ENCODE assay signal across 30 cellular contexts in genomic region chr20:472137-472846, GRCh38. TPM values are rescaled to one million over a fixed set of nuclear protein-coding genes. Genes with fewer than 3 reads are reported as not detected.
DNase-seq lines count a peak whose midpoint lies in the region; ATAC-seq, FAIRE-seq and TF ChIP-seq lines count a peak whose summit lies in the region.
"Had no signal": no experiment of that assay in that cellular context is flagged by ENCODE, and none has a peak within 500 bp of the region (broad histone marks: within the 10 kb centered on the region; RNA-seq: fewer than 3 reads in every experiment).

No MANE protein-coding gene starts in this region.

- peaks cover 9% of the 10 kb centered on the region for H3K27me3 Mint-ChIP-seq in Calu3 (ENCODE audit: unreplicated experiment)

- no peak overlapping the region for H3K4me3 Mint-ChIP-seq in Calu3 (ENCODE audit: low read depth, unreplicated experiment)
- H3K4me3 Mint-ChIP-seq: CD4-positive, alpha-beta memory T cell; H9 had no signal

- peak overlapping the region; percentile 54 for H3K27ac Mint-ChIP-seq in Calu3 (ENCODE audit: unreplicated experiment)
- H3K27ac Mint-ChIP-seq: H9 had no signal

- 87% methylated on average over 9 of the region's 9 CpGs for WGBS in liver
- WGBS in small intestine, 3 donors: 81 to 90% (median 87%) methylated on average over 9 of the region's 9 CpGs
- WGBS in upper lobe of left lung, 2 donors: 92 to 93% methylated on average over 9 of the region's 9 CpGs

- TF ChIP-seq RAD21 in liver (IDR thresholded peaks at IDR 0.05): no peak

- H3K36me3 ChIP-seq in HEK293 (ENCODE audit: control insufficient read depth in 2 of 2, insufficient read depth in 1 of 2, low read length in 2 of 2) (peaks cover 8 to 18% of the 10 kb centered on the region in 2 experiments; a peak in 2 of 3 replicates), liver (ENCODE audit: control insufficient read depth in 4 of 4, insufficient read depth in 3 of 4, low read depth in 1 of 4, low read length in 3 of 4) (peaks cover 0 to 2% (median 0%) of the 10 kb centered on the region in 4 donors), small intestine (ENCODE audit: control insufficient read depth in 2 of 2, insufficient read depth in 2 of 2, low read length in 2 of 2) (peaks cover 0 to 2% of the 10 kb centered on the region in 2 donors), upper lobe of left lung (no peaks in the 10 kb centered on the region)
- H3K36me3 ChIP-seq: SJCRH30 had no signal

- FAIRE-seq in small intestine (lab: Jason Lieb, UNC): no peak
- FAIRE-seq: GM12878 had no signal

- H3K9me3 ChIP-seq in HEK293 (ENCODE audit: control insufficient read depth, insufficient read depth, low read depth, low read length) (no peaks in the 10 kb centered on the region), liver (ENCODE audit: control insufficient read depth in 4 of 4, low read length in 3 of 4) (peaks cover 0 to 10% (median 3%) of the 10 kb centered on the region in 4 donors), small intestine (ENCODE audit: control insufficient read depth, low read depth) (no peaks in the 10 kb centered on the region), upper lobe of left lung (no peaks in the 10 kb centered on the region)
- H3K9me3 ChIP-seq: SJCRH30 had no signal

- BruUV-seq in Calu3 (replicated peaks; lab: Mats Ljungman, UMichigan): no TSS peak

- H3K27ac ChIP-seq in HEK293 (ENCODE audit: extremely low read depth, low read depth, low read length) (no peak overlapping the region), liver (ENCODE audit: low read depth in 1 of 2, low read length in 2 of 2) (no peak overlapping the region), small intestine (ENCODE audit: low read depth in 1 of 2, low read length in 1 of 2) (no peak overlapping the region), upper lobe of left lung (no peak overlapping the region)
- H3K27ac ChIP-seq: GM23248, HL-60, SJCRH30 had no signal

- TF ChIP-seq EP300 in upper lobe of left lung (IDR thresholded peaks at IDR 0.05): no peak

- H3K4me1 ChIP-seq in HEK293 (ENCODE audit: control insufficient read depth, insufficient read depth, low read length) (no peaks in the 10 kb centered on the region), liver (ENCODE audit: control insufficient read depth in 4 of 4, insufficient read depth in 4 of 4, low read length in 3 of 4) (peaks cover 0 to 8% (median 4%) of the 10 kb centered on the region in 4 donors), small intestine (ENCODE audit: control insufficient read depth in 2 of 2, insufficient read depth in 1 of 2, low read depth in 1 of 2, low read length in 1 of 2) (peaks cover 0 to 8% of the 10 kb centered on the region in 2 donors), upper lobe of left lung (no peaks in the 10 kb centered on the region)
- H3K4me1 ChIP-seq: SJCRH30 had no signal

- H3K36me3 Mint-ChIP-seq in Calu3 (ENCODE audit: insufficient read depth, unreplicated experiment): peaks cover 13% of the 10 kb centered on the region

- DNase-seq in Calu3 (no peak), small intestine (peak; percentile 79), NCI-H345 (lab: John Stamatoyannopoulos, UW) (no peak), NCI-H1930 (lab: John Stamatoyannopoulos, UW) (no peak), upper lobe of left lung (no peak)
- DNase-seq: C1 segment of cervical spinal cord; CD4-positive, alpha-beta memory T cell; COR-L47; DMS 273 treated with DMSO at 0.1 percent for 48 hours; DMS79; EL; GDM1; GM23248; H9; Kasumi-1; MV-4-11; NCI-H1105; NCI-H1436 treated with DMSO at 0.1 percent for 48 hours; NCI-H187 treated with DMSO at 0.1 percent for 48 hours; NCI-H2107; NCI-H446; NCI-H524 treated with DMSO at 0.1 percent for 48 hours; NCI-H774; PC-3; SJCRH30 had no signal

- TF ChIP-seq CTCF in Calu3 (IDR thresholded peaks at IDR 0.05; ENCODE audit: unreplicated experiment) (no peak), HEK293 (tag by site-specific recombination; IDR thresholded peaks at IDR 0.05) (no peak), liver (IDR thresholded peaks at IDR 0.05; ENCODE audit: low read depth, low read length, missing input control) (no peak), upper lobe of left lung (IDR thresholded peaks at IDR 0.05) (no peak)

- no peaks in the 10 kb centered on the region for H3K4me1 Mint-ChIP-seq in Calu3 (ENCODE audit: low read depth, unreplicated experiment)
- H3K4me1 Mint-ChIP-seq: CD4-positive, alpha-beta memory T cell; H9 had no signal

- TF ChIP-seq POLR2A in upper lobe of left lung (IDR thresholded peaks at IDR 0.05): no peak

- H3K9me3 Mint-ChIP-seq in Calu3 (ENCODE audit: low read depth, unreplicated experiment): peaks cover 4% of the 10 kb centered on the region

- ATAC-seq in upper lobe of left lung (ENCODE audit: low FRiP score in 2 of 2): no peak
- ATAC-seq: GM12878, PC-3, SK-N-SH treated with all-trans-retinoic acid at 6 μM for 48 hours had no signal

- H3K9ac ChIP-seq in liver (ENCODE audit: low read depth in 1 of 2, low read length in 2 of 2): no peak overlapping the region
- H3K9ac ChIP-seq: GM23248 had no signal

- no peak overlapping the region for H3K4me3 ChIP-seq in HEK293 (ENCODE audit: low read depth, low read length)
- no peak overlapping the region for H3K4me3 ChIP-seq in liver (ENCODE audit: low read depth in 1 of 3, low read length in 3 of 3)
- H3K4me3 ChIP-seq in small intestine (ENCODE audit: low read depth in 1 of 2, low read length in 2 of 2): no peak overlapping the region
- no peak overlapping the region for H3K4me3 ChIP-seq in upper lobe of left lung
- H3K4me3 ChIP-seq: GM12878, GM23248, SJCRH30 had no signal

- H3K27me3 ChIP-seq in liver (ENCODE audit: control insufficient read depth in 4 of 4, insufficient read depth in 4 of 4, low read length in 3 of 4) (no peaks in the 10 kb centered on the region), small intestine (ENCODE audit: control insufficient read depth in 2 of 2, insufficient read depth in 2 of 2, low read length in 2 of 2) (no peaks in the 10 kb centered on the region), upper lobe of left lung (no peaks in the 10 kb centered on the region)
- H3K27me3 ChIP-seq: SJCRH30 had no signal

- CTCF ChIA-PET in Calu3 (lab: Charles Lee) (no interaction called here), HEK293 (lab: Yijun Ruan, JAX) (interaction anchor here (1.7 to 2.5 kb wide), 2 partner anchors 41 to 117 kb away, joined by 6 to 15 read pairs; no protein-coding TSS in a partner anchor)

- POLR2A ChIA-PET in HEK293 (lab: Yijun Ruan, JAX): no interaction called here

- intact Hi-C loops in Calu3 (cut with micrococcal nuclease; ENCODE audit: unreplicated experiment): no loop called here

TF ChIP-seq in HEK293, 187 proteins besides CTCF, POLR2A, EP300 and RAD21:
- TF ChIP-seq TRIM28 (IDR thresholded peaks at IDR 0.05; ENCODE audit: borderline replicate concordance, low read length): peak; percentile 51; the same call in 1 of the 2 replicates
- no peak for TF ChIP-seq KLF8 (tag by site-specific recombination; IDR thresholded peaks at IDR 0.05)
- no peak for TF ChIP-seq ZEB2 (tag by site-specific recombination; IDR thresholded peaks at IDR 0.05)
- peak; percentile 16 for TF ChIP-seq SETDB1 (IDR thresholded peaks at IDR 0.05; ENCODE audit: insufficient read length, low read length)

TF ChIP-seq in liver, 16 proteins besides CTCF, POLR2A, EP300 and RAD21:
- TF ChIP-seq JUND (IDR thresholded peaks at IDR 0.05): no peak
- peak; percentile 49 to 74 for TF ChIP-seq HNF4A (conservative IDR thresholded peaks at IDR 0.05)
- TF ChIP-seq, protein P1, sequence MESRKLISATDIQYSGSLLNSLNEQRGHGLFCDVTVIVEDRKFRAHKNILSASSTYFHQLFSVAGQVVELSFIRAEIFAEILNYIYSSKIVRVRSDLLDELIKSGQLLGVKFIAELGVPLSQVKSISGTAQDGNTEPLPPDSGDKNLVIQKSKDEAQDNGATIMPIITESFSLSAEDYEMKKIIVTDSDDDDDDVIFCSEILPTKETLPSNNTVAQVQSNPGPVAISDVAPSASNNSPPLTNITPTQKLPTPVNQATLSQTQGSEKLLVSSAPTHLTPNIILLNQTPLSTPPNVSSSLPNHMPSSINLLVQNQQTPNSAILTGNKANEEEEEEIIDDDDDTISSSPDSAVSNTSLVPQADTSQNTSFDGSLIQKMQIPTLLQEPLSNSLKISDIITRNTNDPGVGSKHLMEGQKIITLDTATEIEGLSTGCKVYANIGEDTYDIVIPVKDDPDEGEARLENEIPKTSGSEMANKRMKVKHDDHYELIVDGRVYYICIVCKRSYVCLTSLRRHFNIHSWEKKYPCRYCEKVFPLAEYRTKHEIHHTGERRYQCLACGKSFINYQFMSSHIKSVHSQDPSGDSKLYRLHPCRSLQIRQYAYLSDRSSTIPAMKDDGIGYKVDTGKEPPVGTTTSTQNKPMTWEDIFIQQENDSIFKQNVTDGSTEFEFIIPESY (IDR thresholded peaks at IDR 0.05): no peak
- TF ChIP-seq RXRA (IDR thresholded peaks at IDR 0.05): peak in 1 of 2 donors; percentile 20
- TF ChIP-seq SP1 (IDR thresholded peaks at IDR 0.05): peak; percentile 57

RNA-seq across cellular contexts. Expression of gene TBC1D20, which starts 10.0 kb away (rescaled TPM):
- total RNA-seq in Calu3 (2022) (15.0 and 18.7 TPM in 2 replicates), liver (10 to 100 TPM; 14.4 to 18.9 TPM), upper lobe of left lung (10 to 100 TPM; 35.5 to 59.7 (median 37.5) TPM)
- polyA plus RNA-seq in liver (1 to 10 TPM; 8.7 to 9.4 TPM), small intestine (10 to 100 TPM; 13.1 to 16.3 (median 13.2) TPM)
